In genomic region chr15:76333720-76334437, GRCh38 we compare ENCODE assay signal across 1 cellular context.
TF ChIP-seq lines count a peak whose summit lies in the region.

No MANE protein-coding gene starts in this region.

TF ChIP-seq in HepG2, 621 proteins besides CTCF, POLR2A, EP300 and RAD21 (continued from another document and continues in another):
- TF ChIP-seq TRAFD1 (CRISPR knock-in tag; IDR thresholded peaks at IDR 0.05; ENCODE audit: borderline replicate concordance) (no peak), CEBPZ (IDR thresholded peaks at IDR 0.05; ENCODE audit: low read length) (no peak), FOXM1 (CRISPR knock-in tag; IDR thresholded peaks at IDR 0.05) (no peak), IRF9 (CRISPR knock-in tag; IDR thresholded peaks at IDR 0.05; ENCODE audit: borderline replicate concordance) (no peak), ATF2 (CRISPR knock-in tag; IDR thresholded peaks at IDR 0.05) (peak; percentile 70; the same call in 1 of the 2 replicates), ZNF580 (CRISPR knock-in tag; IDR thresholded peaks at IDR 0.05; ENCODE audit: borderline replicate concordance, low read depth) (peak; percentile 80; the same call in 1 of the 2 replicates), ZNF367 (CRISPR knock-in tag; IDR thresholded peaks at IDR 0.05; ENCODE audit: borderline replicate concordance) (no peak), EEA1 (CRISPR knock-in tag; IDR thresholded peaks at IDR 0.05; ENCODE audit: borderline replicate concordance) (no peak), PCBP2 (optimal IDR thresholded peaks at IDR 0.05; ENCODE audit: low read depth, low read length, poor library complexity, severe bottlenecking) (no peak), SSRP1 (CRISPR knock-in tag; IDR thresholded peaks at IDR 0.05) (no peak), HMGA1 (CRISPR knock-in tag; conservative IDR thresholded peaks at IDR 0.05) (no peak), ZNF781 (CRISPR knock-in tag; IDR thresholded peaks at IDR 0.05; ENCODE audit: borderline replicate concordance, not compliant biosample characterization) (peak; percentile 22), NFKBIZ (CRISPR knock-in tag; IDR thresholded peaks at IDR 0.05) (no peak), ELK4 (CRISPR knock-in tag; IDR thresholded peaks at IDR 0.05; ENCODE audit: borderline replicate concordance) (no peak), ZBTB49 (CRISPR knock-in tag; IDR thresholded peaks at IDR 0.05; ENCODE audit: borderline replicate concordance) (no peak), STAG1 (CRISPR knock-in tag; IDR thresholded peaks at IDR 0.05) (peak; percentile 71), MEIS2 (CRISPR knock-in tag; IDR thresholded peaks at IDR 0.05) (peak; percentile 66; the same call in 1 of the 2 replicates), RNF2 (conservative IDR thresholded peaks at IDR 0.05; ENCODE audit: low read depth) (no peak), ARID4A (CRISPR knock-in tag; IDR thresholded peaks at IDR 0.05; ENCODE audit: borderline replicate concordance) (peak; percentile 55; the same call in 1 of the 2 replicates), MXI1 (IDR thresholded peaks at IDR 0.05; ENCODE audit: borderline replicate concordance, low read depth, low read length) (no peak; the same call in 2 of the 3 replicates), ZNF34 (CRISPR knock-in tag; IDR thresholded peaks at IDR 0.05; ENCODE audit: borderline replicate concordance) (no peak), NFYC (CRISPR knock-in tag; IDR thresholded peaks at IDR 0.05) (no peak), CSRNP1 (CRISPR knock-in tag; IDR thresholded peaks at IDR 0.05) (no peak), NONO (IDR thresholded peaks at IDR 0.05) (no peak), NONO (CRISPR knock-in tag; conservative IDR thresholded peaks at IDR 0.05) (no peak), ZFP36 (IDR thresholded peaks at IDR 0.05; ENCODE audit: borderline replicate concordance, low read depth, low read length, partially characterized antibody) (no peak), ZNF124 (CRISPR knock-in tag; IDR thresholded peaks at IDR 0.05) (no peak), GLMP (CRISPR knock-in tag; IDR thresholded peaks at IDR 0.05; ENCODE audit: borderline replicate concordance) (no peak), ZNF557 (CRISPR knock-in tag; IDR thresholded peaks at IDR 0.05) (no peak), REST (IDR thresholded peaks at IDR 0.05; ENCODE audit: borderline replicate concordance in 1 of 2, low read depth in 1 of 2, low read length in 2 of 2) (no peak), SP140L (CRISPR knock-in tag; IDR thresholded peaks at IDR 0.05; ENCODE audit: borderline replicate concordance) (no peak), KDM3A (CRISPR knock-in tag; IDR thresholded peaks at IDR 0.05; ENCODE audit: low read depth) (peak; percentile 33; the same call in 1 of the 2 replicates), ZNF251 (CRISPR knock-in tag; IDR thresholded peaks at IDR 0.05) (no peak)
